Comparison of ENCODE assay signal across 9 cellular contexts in genomic region chr4:104490770-104491395, GRCh38. TPM values are rescaled to one million over a fixed set of nuclear protein-coding genes. Genes with fewer than 3 reads are reported as not detected.
DNase-seq lines count a peak whose midpoint lies in the region; TF ChIP-seq lines count a peak whose summit lies in the region.
"Had no signal": no experiment of that assay in that cellular context is flagged by ENCODE, and none has a peak within 500 bp of the region (broad histone marks: within the 10 kb centered on the region; RNA-seq: fewer than 3 reads in every experiment).

No MANE protein-coding gene starts in this region.

- no peaks in the 10 kb centered on the region for H3K9me3 ChIP-seq in right atrium auricular region

- H3K36me3 ChIP-seq in right atrium auricular region, result no peaks in the 10 kb centered on the region

- H3K4me1 ChIP-seq in right atrium auricular region, result peaks cover 0 to 34% of the 10 kb centered on the region in 2 donors

- peak overlapping the region; percentile 84 to 90 for H3K27ac ChIP-seq in right atrium auricular region
- H3K27ac ChIP-seq: epithelial cell of prostate had no signal

- no peak for TF ChIP-seq CTCF in GM12864 (IDR thresholded peaks at IDR 0.05; ENCODE audit: low read depth, low read length, missing control alignments)
- no peak for TF ChIP-seq CTCF in HFF-Myc (IDR thresholded peaks at IDR 0.05; ENCODE audit: low read depth, low read length, missing control alignments)
- no peak for TF ChIP-seq CTCF in NB4 (IDR thresholded peaks at IDR 0.05; ENCODE audit: low read depth, low read length)
- TF ChIP-seq CTCF in right atrium auricular region (IDR thresholded peaks at IDR 0.05), result no peak

- TF ChIP-seq POLR2A in NB4 (IDR thresholded peaks at IDR 0.05; ENCODE audit: extremely low read depth, insufficient read length), result no peak

- DNase-seq in GM12864 (ENCODE audit: low read depth) (no peak), HFF-Myc (ENCODE audit: extremely low read depth, low read depth) (peak; percentile 5), NB4 (ENCODE audit: low read depth) (peak; percentile 67), SKM-1 treated with dmso at 0.1 percent for 144 hours (lab: John Stamatoyannopoulos, UW; ENCODE audit: unreplicated experiment) (peak; percentile 31), amygdala (lab: John Stamatoyannopoulos, UW) (peak in 52 of 56 donors; percentile 6 to 88 (median 68)), right atrium auricular region (ENCODE audit: low spot score) (peak; percentile 81), posterior vena cava (ENCODE audit: low spot score) (peak; percentile 91), GF-D8 (lab: John Stamatoyannopoulos, UW) (no peak)

- intact Hi-C loops in posterior vena cava (cut with DNase I), result no loop called here

- H3K4me3 ChIP-seq in GM12864 (ENCODE audit: low read depth, low read length) (peak overlapping the region; percentile 88), HFF-Myc (replicated peaks; ENCODE audit: low read depth, low read length) (peak overlapping the region; percentile 38), NB4 (ENCODE audit: low read depth, low read length) (peak overlapping the region; percentile 36), right atrium auricular region (peak overlapping the region; percentile 68 to 69)

- no peaks in the 10 kb centered on the region for H3K27me3 ChIP-seq in right atrium auricular region

RNA-seq across cellular contexts. Expression of gene CXXC4, which starts 3.8 kb away (rescaled TPM):
- total RNA-seq in right atrium auricular region (1 to 10 TPM; 3.1 to 4.1 TPM), posterior vena cava (under 1 TPM; 0.14 to 0.37 TPM)

Comparison
In these comparisons a context has a peak if more than half of its experiments do, and no peak if none do; other contexts are left out.
1. DNase-seq: peak in HFF-Myc (single experiment), NB4 (single experiment), SKM-1 treated with dmso at 0.1 percent for 144 hours (single experiment), amygdala (52 of 56), right atrium auricular region (single experiment) and posterior vena cava (single experiment); none in GM12864 (single experiment) and GF-D8 (single experiment).
2. H3K4me3 ChIP-seq: peak in every context shown above with its lines; median percentile 88 in GM12864; 68 in right atrium auricular region; 38 in HFF-Myc; 36 in NB4.